In the genomic region with DNA sequence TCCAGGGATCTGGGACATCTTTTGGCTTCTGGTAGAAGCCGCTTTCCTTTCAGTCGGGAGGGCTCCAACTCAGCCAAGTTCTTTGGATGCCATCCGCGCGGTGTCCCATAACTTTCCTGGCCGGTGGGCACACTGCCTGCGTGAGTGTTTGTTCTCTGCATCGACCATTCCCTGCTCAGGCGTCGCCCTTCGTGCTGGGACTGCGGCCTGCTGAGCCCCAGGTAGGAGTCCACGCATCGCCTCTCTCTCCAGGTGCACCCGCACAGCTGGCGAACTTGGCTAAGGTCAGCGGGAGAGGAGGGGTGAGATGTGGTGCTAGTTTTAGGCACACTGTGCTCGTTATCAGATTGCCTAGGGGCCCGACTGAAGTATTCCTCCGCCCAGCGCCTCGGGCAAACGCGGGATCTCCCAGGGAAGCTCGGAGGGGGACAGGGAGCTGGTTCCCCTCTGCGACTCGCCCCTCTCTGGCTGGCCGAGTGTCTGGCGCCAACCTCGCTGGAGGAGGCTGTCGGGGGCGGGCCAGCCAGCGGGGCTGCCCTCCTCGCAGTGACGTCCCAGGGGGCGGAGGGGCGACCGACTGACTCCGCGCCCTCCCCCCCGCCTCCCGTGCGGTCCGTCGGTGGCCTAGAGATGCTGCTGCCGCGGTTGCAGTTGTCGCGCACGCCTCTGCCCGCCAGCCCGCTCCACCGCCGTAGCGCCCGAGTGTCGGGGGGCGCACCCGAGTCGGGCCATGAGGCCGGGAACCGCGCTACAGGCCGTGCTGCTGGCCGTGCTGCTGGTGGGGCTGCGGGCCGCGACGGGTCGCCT, we compare ENCODE assay signal across 8 cellular contexts. TPM values are rescaled to one million over a fixed set of nuclear protein-coding genes. Genes with fewer than 3 reads are reported as not detected.
DNase-seq lines count a peak whose midpoint lies in the region; ATAC-seq, FAIRE-seq and TF ChIP-seq lines count a peak whose summit lies in the region.

Gene LAYN (plus strand): TSS at position 607 of the 807 bp plus-strand sequence. CDS start 124 bp downstream, at position 731.

- peaks cover 4 to 12% of the 10 kb centered on the region in 2 donors for H3K36me3 Mint-ChIP-seq in activated naive CD4-positive, alpha-beta T cell treated with anti-CD3 and anti-CD28 coated beads, Interleukin-2, amount 50 U/mL, for 72 hours

- peak; percentile 39 to 48 for ATAC-seq in activated naive CD4-positive, alpha-beta T cell treated with anti-CD3 and anti-CD28 coated beads, Interleukin-2, amount 50 U/mL, for 72 hours
- ATAC-seq in Right ventricle myocardium superior (ENCODE audit: poor library complexity) (peak; percentile 52), HG03196 (IDR thresholded peaks at IDR 0.05; ENCODE audit: unreplicated experiment) (no peak), HG02610 (IDR thresholded peaks at IDR 0.05; ENCODE audit: unreplicated experiment) (no peak)

- peak within 1 kb of the TSS; percentile 10 to 74 for H3K27ac Mint-ChIP-seq in activated naive CD4-positive, alpha-beta T cell treated with anti-CD3 and anti-CD28 coated beads, Interleukin-2, amount 50 U/mL, for 72 hours

- CTCF ChIA-PET in RWPE1 (lab: Yijun Ruan, JAX), result interaction anchor here (0.9 kb wide), 1 partner anchor 15 kb away, joined by 3 read pairs; no protein-coding TSS in a partner anchor

- FAIRE-seq in D721Med (lab: Jason Lieb, UNC), result no peak

- peak; percentile 80 for DNase-seq in D721Med (ENCODE audit: insufficient read length, low spot score)
- peak; percentile 66 for DNase-seq in NCI-H2171 treated with DMSO at 0.1 percent for 48 hours (lab: John Stamatoyannopoulos, UW)
- peak; percentile 45 to 58 for DNase-seq in activated naive CD4-positive, alpha-beta T cell treated with anti-CD3 and anti-CD28 coated beads, Interleukin-2, amount 50 U/mL, for 72 hours (ENCODE audit: low spot score in 2 of 2)
- DNase-seq in Right ventricle myocardium superior, result peak; percentile 64
- peak in 46 of 56 donors; percentile 21 to 81 (median 50) for DNase-seq in nucleus accumbens (lab: John Stamatoyannopoulos, UW)
- DNase-seq in RWPE1 (ENCODE audit: low spot score), result no peak

- no peaks in the 10 kb centered on the region for H3K9me3 Mint-ChIP-seq in activated naive CD4-positive, alpha-beta T cell treated with anti-CD3 and anti-CD28 coated beads, Interleukin-2, amount 50 U/mL, for 72 hours

- POLR2A ChIA-PET in RWPE1 (lab: Yijun Ruan, JAX; ENCODE audit: low non-redundant PET), result no interaction called here

- no peak within 1 kb of the TSS for H3K27ac ChIP-seq in RWPE1

- TF ChIP-seq CTCF in D721Med (IDR thresholded peaks at IDR 0.05; ENCODE audit: insufficient read depth, missing control alignments), result no peak
- TF ChIP-seq CTCF in RWPE1 (conservative IDR thresholded peaks at IDR 0.05; ENCODE audit: low read depth), result no peak

- intact Hi-C loops in Right ventricle myocardium superior (cut with DNase I), result no loop called here

RNA-seq across cellular contexts. Expression of gene LAYN, which starts in this region (rescaled TPM):
- total RNA-seq in activated naive CD4-positive, alpha-beta T cell treated with anti-CD3 and anti-CD28 coated beads, Interleukin-2, amount 50 U/mL, for 72 hours, result 1 to 10 TPM; 6.3 to 8.6 TPM
- 3.0 TPM for total RNA-seq in Right ventricle myocardium superior

Comparison
In these comparisons a context has a peak if more than half of its experiments do, and no peak if none do; other contexts are left out.
1. ATAC-seq: peak in activated naive CD4-positive, alpha-beta T cell treated with anti-CD3 and anti-CD28 coated beads, Interleukin-2, amount 50 U/mL, for 72 hours (2 of 2) and Right ventricle myocardium superior (single experiment); none in HG03196 (single experiment) and HG02610 (single experiment).